2 cellular contexts compared by ENCODE assay signal in genomic region chr14:37180886-37181285, GRCh38. TPM values are rescaled to one million over a fixed set of nuclear protein-coding genes. Genes with fewer than 3 reads are reported as not detected.
"Had no signal": no experiment of that assay in that cellular context is flagged by ENCODE, and none has a peak within 500 bp of the region (broad histone marks: within the 10 kb centered on the region; RNA-seq: fewer than 3 reads in every experiment).

No MANE protein-coding gene starts in this region.

RNA-seq across cellular contexts. Expression of gene SLC25A21, which starts 8.5 kb away (rescaled TPM):
- total RNA-seq: HT-29 had no signal
- polyA plus RNA-seq: IgD-negative memory B cell had no signal

RNA-seq across cellular contexts. Expression of gene MIPOL1, which starts 16.9 kb away (rescaled TPM):
- polyA plus RNA-seq: IgD-negative memory B cell had no signal
